8 cellular contexts compared by ENCODE assay signal in genomic region chr1:40057310-40058030, GRCh38. TPM values are rescaled to one million over a fixed set of nuclear protein-coding genes. Genes with fewer than 3 reads are reported as not detected.
DNase-seq lines count a peak whose midpoint lies in the region; ATAC-seq and TF ChIP-seq lines count a peak whose summit lies in the region.
"Had no signal": no experiment of that assay in that cellular context is flagged by ENCODE, and none has a peak within 500 bp of the region (broad histone marks: within the 10 kb centered on the region; RNA-seq: fewer than 3 reads in every experiment).

No MANE protein-coding gene starts in this region.

- H3K27me3 ChIP-seq in GM23338 (ENCODE audit: insufficient read depth) (no peaks in the 10 kb centered on the region), RWPE2 (ENCODE audit: insufficient read depth, poor library complexity, severe bottlenecking) (no peaks in the 10 kb centered on the region), endodermal cell (ENCODE audit: control insufficient read depth, insufficient read depth, low read length, poor library complexity, severe bottlenecking) (no peaks in the 10 kb centered on the region), spleen (replicated peaks in 1 of 7) (no peaks in the 10 kb centered on the region)

- DNase-seq in GM23338 (ENCODE audit: low spot score) (no peak), RWPE2 (ENCODE audit: low spot score) (no peak), endodermal cell (no peak), spleen (no peak), cerebellar nuclear complex (lab: John Stamatoyannopoulos, UW) (no peak), amygdala (lab: John Stamatoyannopoulos, UW) (no peak)
- DNase-seq: SK-N-SH had no signal

- no peak overlapping the region for H3K4me3 ChIP-seq in GM23338
- H3K4me3 ChIP-seq in RWPE2 (ENCODE audit: severe bottlenecking): no peak overlapping the region
- peak overlapping the region; percentile 51 for H3K4me3 ChIP-seq in endodermal cell (ENCODE audit: low read length)
- no peak overlapping the region for H3K4me3 ChIP-seq in spleen

- H3K9me3 Mint-ChIP-seq in GM23338 (no peaks in the 10 kb centered on the region), endodermal cell (no peaks in the 10 kb centered on the region)

- H3K36me3 Mint-ChIP-seq in GM23338 (ENCODE audit: low read depth) (peaks cover 25% of the 10 kb centered on the region; the same call in 2 of the 3 replicates), endodermal cell (ENCODE audit: low read depth) (peaks cover 51% of the 10 kb centered on the region)

- H3K4me1 Mint-ChIP-seq in GM23338 (peaks cover 39% of the 10 kb centered on the region), endodermal cell (peaks cover 26% of the 10 kb centered on the region)

- H3K4me1 ChIP-seq in GM23338 (ENCODE audit: insufficient read depth): peaks cover 21% of the 10 kb centered on the region
- peaks cover 38% of the 10 kb centered on the region for H3K4me1 ChIP-seq in RWPE2 (ENCODE audit: insufficient read depth, poor library complexity, severe bottlenecking)
- peaks cover 6% of the 10 kb centered on the region for H3K4me1 ChIP-seq in endodermal cell (ENCODE audit: control insufficient read depth, insufficient read depth, low read length)
- peaks cover 82 to 100% (median 98%) of the 10 kb centered on the region in 6 donors for H3K4me1 ChIP-seq in spleen

- 94 to 100% methylated on average over 1 of the region's 1 CpG for WGBS in endodermal cell (ENCODE audit: insufficient coverage in 1 of 2, insufficient read length in 1 of 2), 2 experiments
- WGBS in spleen, 5 donors: 68 to 86% (median 78%) methylated on average over 1 of the region's 1 CpG

- no peak overlapping the region for H3K4me3 Mint-ChIP-seq in GM23338
- no peak overlapping the region for H3K4me3 Mint-ChIP-seq in endodermal cell

- intact Hi-C loops in spleen (cut with DNase I; ENCODE audit: low total_unique reads): no loop called here

- H3K27ac Mint-ChIP-seq in GM23338: 0 out of 2 replicates have a peak overlapping the region, but pooled peaks have one; percentile 3
- H3K27ac Mint-ChIP-seq in endodermal cell: no peak overlapping the region

- no peaks in the 10 kb centered on the region for H3F3A ChIP-seq in GM23338 (replicated peaks; ENCODE audit: low read depth)

- H3K27ac ChIP-seq in GM23338 (ENCODE audit: low read depth): peak overlapping the region; percentile 40
- peak overlapping the region; percentile 81 for H3K27ac ChIP-seq in RWPE2 (ENCODE audit: poor library complexity, severe bottlenecking)
- no peak overlapping the region for H3K27ac ChIP-seq in endodermal cell (ENCODE audit: low read depth, low read length)
- H3K27ac ChIP-seq in spleen: peak overlapping the region; percentile 49 to 91 (median 89)

- peaks cover 2% of the 10 kb centered on the region for H3K27me3 Mint-ChIP-seq in GM23338 (ENCODE audit: insufficient read depth, low read depth, poor library complexity)
- no peaks in the 10 kb centered on the region for H3K27me3 Mint-ChIP-seq in endodermal cell (ENCODE audit: insufficient read depth)

- TF ChIP-seq POLR2A in spleen (IDR thresholded peaks at IDR 0.05): no peak

- TF ChIP-seq CTCF in GM23338 (conservative IDR thresholded peaks at IDR 0.05; ENCODE audit: low read depth in 2 of 2) (no peak), RWPE2 (IDR thresholded peaks at IDR 0.05; ENCODE audit: poor library complexity, severe bottlenecking) (no peak), endodermal cell (conservative IDR thresholded peaks at IDR 0.05) (no peak), spleen (IDR thresholded peaks at IDR 0.05 in 8 of 11, conservative IDR thresholded peaks at IDR 0.05 in 3 of 11) (no peak)

- no peak overlapping the region for H2AFZ ChIP-seq in GM23338

- H3K36me3 ChIP-seq in GM23338 (ENCODE audit: insufficient read depth) (peaks cover 22% of the 10 kb centered on the region), RWPE2 (ENCODE audit: low read depth) (peaks cover 76% of the 10 kb centered on the region), endodermal cell (ENCODE audit: control insufficient read depth, insufficient read depth, low read length) (peaks cover 71% of the 10 kb centered on the region), spleen (peaks cover 0 to 78% (median 22%) of the 10 kb centered on the region in 6 donors)

- H3K9me2 ChIP-seq in GM23338 (ENCODE audit: insufficient read depth): no peaks in the 10 kb centered on the region
- H3K9me2 ChIP-seq: SK-N-SH had no signal

- peaks cover 40% of the 10 kb centered on the region for H4K20me1 ChIP-seq in GM23338 (replicated peaks; ENCODE audit: insufficient read depth)

- no peak for ATAC-seq in GM23338
- no peak for ATAC-seq in RWPE2 (ENCODE audit: low read depth)
- ATAC-seq in GM21447 (IDR thresholded peaks at IDR 0.05; ENCODE audit: unreplicated experiment): no peak

- H3K79me2 ChIP-seq in GM23338 (replicated peaks; ENCODE audit: insufficient read depth): peaks cover 78% of the 10 kb centered on the region

- no peaks in the 10 kb centered on the region for H3K9me3 ChIP-seq in RWPE2 (ENCODE audit: severe bottlenecking)
- no peaks in the 10 kb centered on the region for H3K9me3 ChIP-seq in endodermal cell (ENCODE audit: control insufficient read depth, low read length)
- H3K9me3 ChIP-seq in spleen: no peaks in the 10 kb centered on the region
- H3K9me3 ChIP-seq: SK-N-SH had no signal

- H3K9ac ChIP-seq in endodermal cell (ENCODE audit: extremely low read depth, low read length, poor library complexity, severe bottlenecking): no peak overlapping the region
- H3K9ac ChIP-seq: SK-N-SH had no signal

- H3K4me2 ChIP-seq in GM23338: no peak overlapping the region
- H3K4me2 ChIP-seq: SK-N-SH had no signal

TF ChIP-seq in GM23338, 12 proteins besides CTCF, POLR2A, EP300 and RAD21 (continues in another document):
- TF ChIP-seq ETS1 (IDR thresholded peaks at IDR 0.05) (no peak), ZNF331 (CRISPR knock-in tag; IDR thresholded peaks at IDR 0.05; ENCODE audit: low read depth) (no peak), REST (IDR thresholded peaks at IDR 0.05; ENCODE audit: unreplicated experiment) (no peak), ZNF114 (CRISPR knock-in tag; IDR thresholded peaks at IDR 0.05) (no peak), EZH2 (IDR thresholded peaks at IDR 0.05; ENCODE audit: low read depth, unreplicated experiment) (no peak), JUNB (IDR thresholded peaks at IDR 0.05; ENCODE audit: unreplicated experiment) (no peak), CREB1 (CRISPR knock-in tag; IDR thresholded peaks at IDR 0.05; ENCODE audit: low read depth) (no peak), POLR2AphosphoS5 (IDR thresholded peaks at IDR 0.05; ENCODE audit: low read depth) (no peak), NANOG (IDR thresholded peaks at IDR 0.05; ENCODE audit: borderline replicate concordance) (no peak)

RNA-seq across cellular contexts. Expression of gene CAP1, which starts 16.9 kb away (rescaled TPM):
- total RNA-seq in GM23338 (2014; rRNA removed; shearing (Covaris generic)): 222 and 254 TPM in 2 replicates
- polyA plus RNA-seq in GM23338 (2016; fragmentation: Nextera tagmentation; extraction: Ambion mirVana): 109 and 133 TPM in 2 replicates
- total RNA-seq in endodermal cell: 100 to 1,000 TPM; 260 to 287 TPM
- polyA plus RNA-seq in endodermal cell (2013, experiment 1 of 2): 201 TPM
- polyA plus RNA-seq in endodermal cell (2013, experiment 2 of 2): 190 TPM
- total RNA-seq in spleen: 100 to 1,000 TPM; 241 to 608 (median 402) TPM
- polyA plus RNA-seq in spleen: 100 to 1,000 TPM; 124 to 200 (median 182) TPM

RNA-seq across cellular contexts. Expression of gene PPT1, which starts 39.6 kb away (rescaled TPM):
- total RNA-seq in GM23338 (2014; rRNA removed; shearing (Covaris generic)): 202 and 234 TPM in 2 replicates
- polyA plus RNA-seq in GM23338 (2016; fragmentation: Nextera tagmentation; extraction: Ambion mirVana): 59.4 and 67.4 TPM in 2 replicates
- total RNA-seq in endodermal cell: 100 to 1,000 TPM in 1 of 2 donors, 10 to 100 TPM in 1; 85.7 to 111 TPM
- 138 TPM for polyA plus RNA-seq in endodermal cell (2013, experiment 1 of 2)
- 118 TPM for polyA plus RNA-seq in endodermal cell (2013, experiment 2 of 2)
- total RNA-seq in spleen: 100 to 1,000 TPM; 180 to 282 (median 214) TPM
- 10 to 100 TPM; 57.1 to 88.0 (median 86.8) TPM for polyA plus RNA-seq in spleen
